In the genomic region with DNA sequence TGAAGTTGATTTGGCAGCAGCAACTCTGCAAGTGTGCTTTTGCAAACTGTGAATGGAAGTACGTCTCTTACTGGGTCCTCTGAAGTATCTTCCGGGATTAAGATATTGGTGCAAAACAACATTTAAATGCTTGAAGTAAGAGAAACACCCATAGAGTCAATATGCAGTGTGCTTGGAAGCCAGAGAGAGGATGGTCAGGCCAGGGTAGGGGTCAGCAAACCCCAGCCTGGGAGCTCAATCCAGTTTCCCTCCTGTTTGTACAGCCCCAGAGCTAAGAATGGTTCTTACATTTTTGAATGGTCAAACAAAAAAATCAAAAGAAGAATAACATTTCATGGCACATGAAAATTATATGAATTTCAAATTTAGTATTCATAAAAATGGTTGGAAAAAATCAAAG, we compare ENCODE assay signal across 10 cellular contexts. TPM values are rescaled to one million over a fixed set of nuclear protein-coding genes. Genes with fewer than 3 reads are reported as not detected.
DNase-seq lines count a peak whose midpoint lies in the region; ATAC-seq, FAIRE-seq and TF ChIP-seq lines count a peak whose summit lies in the region.
"Had no signal": no experiment of that assay in that cellular context is flagged by ENCODE, and none has a peak within 500 bp of the region (broad histone marks: within the 10 kb centered on the region; RNA-seq: fewer than 3 reads in every experiment).

No MANE protein-coding gene starts in this region.

- peak overlapping the region in 2 of 4 donors; percentile 32 to 33 for H3K4me3 ChIP-seq in Peyer's patch
- H3K4me3 ChIP-seq in esophagus (ENCODE audit: low read depth in 1 of 2, low read length in 2 of 2), result peak overlapping the region in 1 of 2 donors; percentile 55
- no peak overlapping the region for H3K4me3 ChIP-seq in small intestine (ENCODE audit: low read depth in 1 of 2, low read length in 2 of 2)
- H3K4me3 ChIP-seq in H7 (ENCODE audit: insufficient read depth, low read depth, low read length), result no peak overlapping the region

- no peaks in the 10 kb centered on the region for H3K9me3 Mint-ChIP-seq in HFFc6
- H3K9me3 Mint-ChIP-seq: nephron had no signal

- no peak for TF ChIP-seq CTCF in HFFc6 (IDR thresholded peaks at IDR 0.05)
- TF ChIP-seq CTCF in Peyer's patch (IDR thresholded peaks at IDR 0.05), result no peak

- no peak overlapping the region for H3K27ac Mint-ChIP-seq in HFFc6

- TF ChIP-seq POLR2A in Peyer's patch (IDR thresholded peaks at IDR 0.05), result no peak

- WGBS in esophagus, 2 donors, result 33 to 43% methylated on average over 2 of the region's 2 CpGs
- 19 to 36% (median 29%) methylated on average over 2 of the region's 2 CpGs for WGBS in small intestine, 3 donors

- FAIRE-seq in small intestine (lab: Jason Lieb, UNC), result no peak

- peaks cover 0 to 44% (median 2%) of the 10 kb centered on the region in 4 donors for H3K4me1 ChIP-seq in Peyer's patch
- no peaks in the 10 kb centered on the region for H3K4me1 ChIP-seq in esophagus (ENCODE audit: control insufficient read depth in 2 of 2, insufficient read depth in 2 of 2, low read length in 1 of 2)
- H3K4me1 ChIP-seq in small intestine (ENCODE audit: control insufficient read depth in 2 of 2, insufficient read depth in 1 of 2, low read depth in 1 of 2, low read length in 1 of 2), result peaks cover 12 to 20% of the 10 kb centered on the region in 2 donors

- no peaks in the 10 kb centered on the region for H3K9me3 ChIP-seq in Peyer's patch
- H3K9me3 ChIP-seq in esophagus (ENCODE audit: control insufficient read depth in 2 of 2, insufficient read depth in 1 of 2, low read depth in 1 of 2, low read length in 1 of 2), result no peaks in the 10 kb centered on the region
- no peaks in the 10 kb centered on the region for H3K9me3 ChIP-seq in small intestine (ENCODE audit: control insufficient read depth, low read depth)

- H3K4me1 Mint-ChIP-seq in HFFc6 (ENCODE audit: low read depth), result no peaks in the 10 kb centered on the region; the same call in 1 of the 2 replicates

- no peak for DNase-seq in HFFc6
- DNase-seq in Peyer's patch, result no peak
- no peak for DNase-seq in small intestine
- no peak for DNase-seq in H7
- no peak for DNase-seq in NCI-H2227 (lab: John Stamatoyannopoulos, UW; ENCODE audit: unreplicated experiment)
- DNase-seq: activated CD4-positive, alpha-beta T cell treated with anti-CD3 and anti-CD28 coated beads, Interleukin-2, amount 50 U/mL, for 4 hours; NCI-H774 had no signal

- H3K36me3 ChIP-seq in Peyer's patch (peaks cover 0 to 17% (median 0%) of the 10 kb centered on the region in 3 donors), esophagus (ENCODE audit: control insufficient read depth in 2 of 2, insufficient read depth in 2 of 2, low read length in 1 of 2) (no peaks in the 10 kb centered on the region), small intestine (ENCODE audit: control insufficient read depth in 2 of 2, insufficient read depth in 2 of 2, low read length in 2 of 2) (no peaks in the 10 kb centered on the region), H7 (replicated peaks; ENCODE audit: control insufficient read depth, insufficient read depth, low read length) (no peaks in the 10 kb centered on the region)

- peak overlapping the region; percentile 69; the same call in 1 of the 2 replicates for H3K4me3 Mint-ChIP-seq in HFFc6

- no peak for ATAC-seq in GM21529 (IDR thresholded peaks at IDR 0.05; ENCODE audit: unreplicated experiment)

- H3K27ac ChIP-seq in Peyer's patch (peak overlapping the region in 3 of 4 donors; percentile 62 to 78 (median 64)), esophagus (ENCODE audit: low read depth in 2 of 2, low read length in 1 of 2) (peak overlapping the region; percentile 10 to 57), small intestine (ENCODE audit: low read depth in 1 of 2, low read length in 1 of 2) (peak overlapping the region; percentile 85 to 97)

- no peaks in the 10 kb centered on the region for H3K36me3 Mint-ChIP-seq in HFFc6 (ENCODE audit: low read depth)

- peaks cover 2% of the 10 kb centered on the region; the same call in 1 of the 2 replicates for H3K27me3 Mint-ChIP-seq in HFFc6 (ENCODE audit: insufficient read depth)

- H3K27me3 ChIP-seq in Peyer's patch (no peaks in the 10 kb centered on the region), esophagus (ENCODE audit: control insufficient read depth in 1 of 2, insufficient read depth in 2 of 2, low read length in 2 of 2) (no peaks in the 10 kb centered on the region), small intestine (ENCODE audit: control insufficient read depth in 2 of 2, insufficient read depth in 2 of 2, low read length in 2 of 2) (no peaks in the 10 kb centered on the region), H7 (ENCODE audit: control insufficient read depth, insufficient read depth, low read length) (no peaks in the 10 kb centered on the region)

RNA-seq across cellular contexts. Expression of gene CCDC68, which starts 13.5 kb away (rescaled TPM):
- under 1 TPM; 0.05 to 0.40 (median 0.14) TPM for total RNA-seq in HFFc6 (2021; fragmentation: NEBNext Ultra II Directional; extraction: Animal tissue kit (Norgen Biotek cat#: 25700))
- 10 to 100 TPM; 72.6 to 99.7 (median 84.7) TPM for total RNA-seq in Peyer's patch
- polyA plus RNA-seq in esophagus (1 to 10 TPM in 1 of 2 donors, under 1 TPM in 1; 0.86 to 1.4 TPM), small intestine (10 to 100 TPM; 11.2 to 36.5 (median 26.7) TPM)
- total RNA-seq in H7 (2014; rRNA removed; shearing (Covaris generic)), result 0.10 TPM in 1 of 2 replicates, not detected in the other

Comparison
In these comparisons a context has a peak if more than half of its experiments do, and no peak if none do; other contexts are left out.
1. H3K27ac ChIP-seq: peak in every context shown above with its lines; median percentile 91 in small intestine; 64 in Peyer's patch; 34 in esophagus.
2. RNA of gene CCDC68, which starts 13.5 kb away (total RNA-seq): 72.6 to 99.7 TPM in Peyer's patch; 0.05 to 0.40 TPM in HFFc6 and 0.10 TPM in H7; every median in the first group is over 10 times any median in the second.